In the genomic region with DNA sequence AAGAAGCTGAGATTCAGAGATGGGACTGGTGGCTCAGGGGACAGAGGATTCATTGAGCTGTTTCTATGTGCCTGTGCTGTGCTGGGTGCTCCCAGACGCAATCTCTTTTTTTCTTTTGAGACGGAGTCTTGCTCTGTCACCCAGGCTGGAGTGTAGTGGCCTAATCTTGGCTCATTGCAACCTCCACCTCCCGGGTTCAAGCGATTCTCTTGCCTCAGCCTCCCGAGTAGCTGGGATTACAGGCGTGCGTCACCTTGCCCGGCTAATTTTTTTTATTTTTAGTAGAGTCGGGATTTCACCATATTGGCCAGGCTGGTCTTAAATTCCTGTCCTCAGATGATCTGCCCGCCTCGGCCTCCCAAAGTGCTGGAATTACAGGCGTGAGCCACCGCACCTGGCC, we compare ENCODE assay signal across 3 cellular contexts. TPM values are rescaled to one million over a fixed set of nuclear protein-coding genes. Genes with fewer than 3 reads are reported as not detected.
"Had no signal": no experiment of that assay in that cellular context is flagged by ENCODE, and none has a peak within 500 bp of the region (broad histone marks: within the 10 kb centered on the region; RNA-seq: fewer than 3 reads in every experiment).

No MANE protein-coding gene starts in this region.

RNA-seq across cellular contexts. Expression of gene ATP5MGL, which starts 32.7 kb away (rescaled TPM):
- total RNA-seq: GM23248, H4, HT1080 had no signal
- polyA plus RNA-seq: GM23248 had no signal
